1 cellular context compared by ENCODE assay signal in the genomic region with DNA sequence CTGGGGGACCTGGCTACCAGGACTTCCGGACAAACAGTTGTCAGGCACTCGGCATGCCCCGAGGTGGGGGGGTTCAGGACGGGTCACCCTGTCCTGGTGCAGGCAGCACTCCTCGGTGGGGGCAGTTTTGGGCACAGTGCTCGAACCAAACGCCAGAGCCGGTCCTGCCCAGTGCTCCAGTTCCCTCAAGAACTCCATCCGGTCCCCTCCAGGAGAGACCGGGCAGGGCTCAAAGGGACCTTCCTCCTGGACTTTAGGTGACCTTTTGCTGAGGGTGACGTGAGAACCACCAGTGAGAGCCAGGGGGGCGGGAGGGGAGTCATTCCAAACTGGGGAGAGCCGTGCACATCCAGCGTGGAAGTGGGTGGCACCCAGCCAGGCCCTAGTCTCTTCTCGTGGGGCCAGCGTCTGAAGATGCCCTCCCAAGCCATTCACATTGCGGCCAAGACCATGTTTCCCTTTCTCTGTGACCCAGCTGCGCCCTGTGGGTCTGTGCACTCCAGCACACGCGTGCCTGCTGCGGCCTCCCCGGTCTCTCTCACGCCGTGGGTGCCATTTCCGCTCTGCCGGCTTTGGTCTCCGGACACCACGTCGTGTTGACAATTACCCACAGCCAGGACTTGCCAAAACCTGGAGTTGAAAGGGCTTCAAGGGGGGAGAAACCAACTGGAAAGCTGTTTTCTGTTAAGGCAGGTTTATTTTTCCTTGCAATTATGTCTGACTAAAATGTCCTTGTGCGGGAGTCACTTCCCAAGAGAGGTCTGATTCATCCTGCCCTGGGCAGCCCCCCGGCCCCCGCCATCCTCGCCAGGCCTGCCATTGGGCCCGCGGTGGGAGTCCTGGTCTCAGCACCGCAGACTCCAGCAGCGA.
TF ChIP-seq lines count a peak whose summit lies in the region.

No MANE protein-coding gene starts in this region.

TF ChIP-seq in IMR-90, 13 proteins besides CTCF, POLR2A, EP300 and RAD21 (continued from another document):
- TF ChIP-seq, protein P1, sequence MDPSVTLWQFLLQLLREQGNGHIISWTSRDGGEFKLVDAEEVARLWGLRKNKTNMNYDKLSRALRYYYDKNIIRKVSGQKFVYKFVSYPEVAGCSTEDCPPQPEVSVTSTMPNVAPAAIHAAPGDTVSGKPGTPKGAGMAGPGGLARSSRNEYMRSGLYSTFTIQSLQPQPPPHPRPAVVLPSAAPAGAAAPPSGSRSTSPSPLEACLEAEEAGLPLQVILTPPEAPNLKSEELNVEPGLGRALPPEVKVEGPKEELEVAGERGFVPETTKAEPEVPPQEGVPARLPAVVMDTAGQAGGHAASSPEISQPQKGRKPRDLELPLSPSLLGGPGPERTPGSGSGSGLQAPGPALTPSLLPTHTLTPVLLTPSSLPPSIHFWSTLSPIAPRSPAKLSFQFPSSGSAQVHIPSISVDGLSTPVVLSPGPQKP (IDR thresholded peaks at IDR 0.05; ENCODE audit: borderline replicate concordance, low read depth, low read length) = no peak
